ENCODE assay signal across 1 cellular context in genomic region chr11:2440646-2441045, GRCh38.
TF ChIP-seq lines count a peak whose summit lies in the region.

No MANE protein-coding gene starts in this region.

TF ChIP-seq in H1, 55 proteins besides CTCF, POLR2A, EP300 and RAD21:
- TF ChIP-seq RXRA (IDR thresholded peaks at IDR 0.05; ENCODE audit: insufficient read depth, low read depth, low read length) = no peak
